8 cellular contexts compared by ENCODE assay signal in genomic region chr13:51797664-51798488, GRCh38.
DNase-seq lines count a peak whose midpoint lies in the region; ATAC-seq and TF ChIP-seq lines count a peak whose summit lies in the region.

No MANE protein-coding gene starts in this region.

- peak; percentile 49 for TF ChIP-seq CTCF in AG09309 (IDR thresholded peaks at IDR 0.05; ENCODE audit: control insufficient read depth, insufficient read depth, low read depth, low read length, missing control alignments)
- peak; percentile 58 for TF ChIP-seq CTCF in GM13977 (IDR thresholded peaks at IDR 0.05; ENCODE audit: extremely low read depth, insufficient read depth, missing control alignments)
- TF ChIP-seq CTCF in fibroblast of mammary gland (conservative IDR thresholded peaks at IDR 0.05; ENCODE audit: control insufficient read depth, insufficient read depth, low read depth, low read length), result peak; percentile 46

- ATAC-seq in HG02870 (IDR thresholded peaks at IDR 0.05; ENCODE audit: unreplicated experiment), result no peak

- no peak overlapping the region for H3K4me3 ChIP-seq in AG09309 (ENCODE audit: control insufficient read depth, low read depth, low read length)
- no peak overlapping the region for H3K4me3 ChIP-seq in fibroblast of mammary gland (ENCODE audit: control insufficient read depth, low read depth, low read length)

- in situ Hi-C loops in GM13977 (cut with MboI; ENCODE audit: low pct_unique_long_range_greater_than_20kb, low sequenced_read_pairs, unreplicated experiment), result no loop called here

- DNase-seq in AG09309 (ENCODE audit: low read depth), result no peak
- peak; percentile 65 for DNase-seq in GM13977 (ENCODE audit: low spot score)
- DNase-seq in HK-2 (ENCODE audit: unreplicated experiment), result peak; percentile 51
- peak; percentile 92 to 96 for DNase-seq in NCI-H524 (lab: John Stamatoyannopoulos, UW)
- peak; percentile 56 for DNase-seq in activated T-cell treated with anti-CD3 and anti-CD28 coated beads, Interleukin-2, amount 50 U/mL, for 1 hour
- DNase-seq in fibroblast of mammary gland (ENCODE audit: low read depth), result peak; percentile 65
- peak; percentile 59 for DNase-seq in pons (ENCODE audit: low spot score)
